In genomic region chr5:154779105-154779504, GRCh38 we compare ENCODE assay signal across 10 cellular contexts. TPM values are rescaled to one million over a fixed set of nuclear protein-coding genes. Genes with fewer than 3 reads are reported as not detected.
DNase-seq lines count a peak whose midpoint lies in the region; ATAC-seq, FAIRE-seq and TF ChIP-seq lines count a peak whose summit lies in the region.
"Had no signal": no experiment of that assay in that cellular context is flagged by ENCODE, and none has a peak within 500 bp of the region (broad histone marks: within the 10 kb centered on the region; RNA-seq: fewer than 3 reads in every experiment).

No MANE protein-coding gene starts in this region.

- H3K9me1 ChIP-seq in K562 (ENCODE audit: control insufficient read depth, insufficient read depth, low read length) = peaks cover 6% of the 10 kb centered on the region

- POLR2A ChIA-PET in K562 (lab: Yijun Ruan, JAX) = interaction anchor here (1.1 to 3.3 kb wide), 3 partner anchors 10 to 21 kb away, joined by 4 to 10 read pairs (median 9); no protein-coding TSS in a partner anchor

- H3K18ac ChIP-seq in mesenchymal stem cell (ENCODE audit: low read depth in 1 of 2, low read length in 2 of 2) = no peak overlapping the region

- no TSS peak for BruUV-seq in K562 (replicated peaks; lab: Mats Ljungman, UMichigan)

- no peak overlapping the region for H4K8ac ChIP-seq in mesenchymal stem cell (ENCODE audit: low read length)

- TF ChIP-seq EP300 in K562 (IDR thresholded peaks at IDR 0.05; ENCODE audit: low read length) = no peak

- no peak overlapping the region for H2BK12ac ChIP-seq in mesenchymal stem cell (ENCODE audit: low read length in 2 of 2)

- H3K9me3 ChIP-seq in BLaER1 treated with 17β-estradiol and CSF1 and Interleukin-3, amounts not matched to agents 10 nM and 100 nM (replicated peaks in 1 of 11) = no peaks in the 10 kb centered on the region
- no peaks in the 10 kb centered on the region for H3K9me3 ChIP-seq in K562 (replicated peaks; ENCODE audit: control insufficient read depth, insufficient read depth, low read depth, low read length)
- no peaks in the 10 kb centered on the region for H3K9me3 ChIP-seq in mesenchymal stem cell (ENCODE audit: control insufficient read depth, low read length)

- intact Hi-C loops in K562 (cut with micrococcal nuclease) = no loop called here

- in situ Hi-C loops in K562 (cut with MboI) = no loop called here

- ATAC-seq in K562 (no peak), HG02678 (IDR thresholded peaks at IDR 0.05; ENCODE audit: unreplicated experiment) (no peak)

- peaks cover 99% of the 10 kb centered on the region for H3K79me2 ChIP-seq in K562 (ENCODE audit: control insufficient read depth, insufficient read depth, low read length)

- no peak for TF ChIP-seq POLR2A in K562 (conservative IDR thresholded peaks at IDR 0.05)

- no peak for TF ChIP-seq CTCF in K562 (IDR thresholded peaks at IDR 0.05 in 2 of 3, conservative IDR thresholded peaks at IDR 0.05 in 1 of 3; ENCODE audit: insufficient read depth in 2 of 3, low read depth in 1 of 3, low read length in 3 of 3)

- CTCF ChIA-PET in K562 (lab: Yijun Ruan, JAX; ENCODE audit: low intra/inter-chr PET ratio) = no interaction called here

- TF ChIP-seq RAD21 in K562 (CRISPR knock-in tag; conservative IDR thresholded peaks at IDR 0.05 in 1 of 2, IDR thresholded peaks at IDR 0.05 in 1 of 2) = no peak

- no peak overlapping the region for H3K23ac ChIP-seq in mesenchymal stem cell (ENCODE audit: low read length in 2 of 2)

- H3K4me3 ChIP-seq in BLaER1 treated with 17β-estradiol and CSF1 and Interleukin-3, amounts not matched to agents 10 nM and 100 nM = no peak overlapping the region
- H3K4me3 ChIP-seq in K562 (no peak overlapping the region), mesenchymal stem cell (ENCODE audit: insufficient read depth in 1 of 2, low read depth in 1 of 2, low read length in 2 of 2) (no peak overlapping the region)

- no peak overlapping the region for H3K27ac ChIP-seq in BLaER1 treated with 17β-estradiol and CSF1 and Interleukin-3, amounts not matched to agents 10 nM and 100 nM
- no peak overlapping the region for H3K27ac ChIP-seq in K562 (ENCODE audit: extremely low read depth, low read depth, low read length)
- H3K27ac ChIP-seq in mesenchymal stem cell (ENCODE audit: low read length, poor library complexity, severe bottlenecking) = no peak overlapping the region
- H3K27ac ChIP-seq: HL-60 had no signal

- no peak overlapping the region for H4K91ac ChIP-seq in mesenchymal stem cell (ENCODE audit: low read length)

- H3K14ac ChIP-seq in mesenchymal stem cell (ENCODE audit: low read length in 2 of 2) = no peak overlapping the region

- DNase-seq in HuH-7 (ENCODE audit: low spot score) (peak; percentile 42), K562 (ENCODE audit: extremely low read depth in 1 of 4, low spot score in 3 of 4) (no peak), mesenchymal stem cell (peak; percentile 81), NCI-H1694 (lab: John Stamatoyannopoulos, UW) (no peak), NCI-H524 treated with DMSO at 0.1 percent for 48 hours (lab: John Stamatoyannopoulos, UW) (no peak), NCI-H1930 (lab: John Stamatoyannopoulos, UW) (no peak)
- DNase-seq: activated naive CD4-positive, alpha-beta T cell treated with anti-CD3 and anti-CD28 coated beads, Interleukin-2, amount 50 U/mL, for 16 hours had no signal

- no peaks in the 10 kb centered on the region for H3K27me3 ChIP-seq in BLaER1 treated with 17β-estradiol and CSF1 and Interleukin-3, amounts not matched to agents 10 nM and 100 nM
- H3K27me3 ChIP-seq in K562 (ENCODE audit: control insufficient read depth in 2 of 2, insufficient read depth in 2 of 2, low read length in 2 of 2) (no peaks in the 10 kb centered on the region), mesenchymal stem cell (ENCODE audit: control insufficient read depth in 1 of 2, insufficient read depth in 1 of 2, low read length in 2 of 2) (no peaks in the 10 kb centered on the region)

- no peak overlapping the region for H2AFZ ChIP-seq in K562 (ENCODE audit: low read depth, low read length)
- no peak overlapping the region for H2AFZ ChIP-seq in mesenchymal stem cell (ENCODE audit: low read depth, low read length)

- H3K9ac ChIP-seq in BLaER1 treated with 17β-estradiol and CSF1 and Interleukin-3, amounts not matched to agents 10 nM and 100 nM = no peak overlapping the region
- no peak overlapping the region for H3K9ac ChIP-seq in K562 (ENCODE audit: insufficient read depth in 1 of 2, low read depth in 2 of 2, low read length in 2 of 2)
- no peak overlapping the region for H3K9ac ChIP-seq in mesenchymal stem cell (ENCODE audit: low read length)

- H3K79me1 ChIP-seq in mesenchymal stem cell (replicated peaks; ENCODE audit: low read length, poor library complexity, severe bottlenecking) = peaks cover 7% of the 10 kb centered on the region

- H3K36me3 ChIP-seq in BLaER1 treated with 17β-estradiol and CSF1 and Interleukin-3, amounts not matched to agents 10 nM and 100 nM = peaks cover 3 to 69% (median 46%) of the 10 kb centered on the region in 11 experiments; a peak in 20 of 22 replicates
- H3K36me3 ChIP-seq in K562 (ENCODE audit: control insufficient read depth, insufficient read depth, low read length) (peaks cover 58% of the 10 kb centered on the region; the same call in 2 of the 3 replicates), mesenchymal stem cell (ENCODE audit: control insufficient read depth in 1 of 2, insufficient read depth in 2 of 2, low read depth in 1 of 2, low read length in 2 of 2) (peaks cover 0 to 4% of the 10 kb centered on the region in 2 experiments)

- peaks cover 73 to 98% (median 85%) of the 10 kb centered on the region in 10 experiments for H3K4me1 ChIP-seq in BLaER1 treated with 17β-estradiol and CSF1 and Interleukin-3, amounts not matched to agents 10 nM and 100 nM
- H3K4me1 ChIP-seq in K562 (replicated peaks in 1 of 2; ENCODE audit: control insufficient read depth in 2 of 2, insufficient read depth in 2 of 2, low read length in 2 of 2) = peaks cover 35 to 55% of the 10 kb centered on the region in 2 experiments
- H3K4me1 ChIP-seq in mesenchymal stem cell (ENCODE audit: control insufficient read depth, insufficient read depth, low read depth, low read length) = peaks cover 28% of the 10 kb centered on the region

- no peak for FAIRE-seq in K562 (lab: Jason Lieb, UNC)

- no peak overlapping the region for H2AK5ac ChIP-seq in mesenchymal stem cell (ENCODE audit: low read length, severe bottlenecking)

- no peak overlapping the region for H2BK5ac ChIP-seq in mesenchymal stem cell (ENCODE audit: low read depth, low read length, poor library complexity, severe bottlenecking)

- H2BK120ac ChIP-seq in mesenchymal stem cell (ENCODE audit: low read depth, low read length) = no peak overlapping the region

- H4K20me1 ChIP-seq in BLaER1 treated with 17β-estradiol and CSF1 and Interleukin-3, amounts not matched to agents 10 nM and 100 nM = peaks cover 100% of the 10 kb centered on the region in 11 experiments
- peaks cover 65% of the 10 kb centered on the region for H4K20me1 ChIP-seq in K562 (replicated peaks; ENCODE audit: control insufficient read depth, insufficient read depth, low read length)

- H2BK15ac ChIP-seq in mesenchymal stem cell (ENCODE audit: low read depth, poor library complexity, severe bottlenecking) = no peak overlapping the region

- WGBS in K562 (ENCODE audit: insufficient coverage, low coverage, missing lambda C conversion rate) = 92% methylated on average over 4 of the region's 4 CpGs
- WGBS in mesenchymal stem cell = 48% methylated on average over 1 of the region's 4 CpGs

- no peak overlapping the region for H3K4ac ChIP-seq in mesenchymal stem cell (ENCODE audit: low read depth in 1 of 2, low read length in 2 of 2)

- H3K4me2 ChIP-seq in BLaER1 treated with 17β-estradiol and CSF1 and Interleukin-3, amounts not matched to agents 10 nM and 100 nM = peak overlapping the region; percentile 45 to 79 (median 64); a peak in 21 of 22 replicates
- H3K4me2 ChIP-seq in K562 (ENCODE audit: insufficient read depth, low read length) = no peak overlapping the region
- H3K4me2 ChIP-seq in mesenchymal stem cell (ENCODE audit: low read length, poor library complexity, severe bottlenecking) = no peak overlapping the region

TF ChIP-seq in K562, 482 proteins besides CTCF, POLR2A, EP300 and RAD21 (continues in another document):
- no peak for TF ChIP-seq ZFP1 (CRISPR knock-in tag; IDR thresholded peaks at IDR 0.05)
- TF ChIP-seq BCL6 (CRISPR knock-in tag; IDR thresholded peaks at IDR 0.05) = no peak
- no peak for TF ChIP-seq SIN3A (IDR thresholded peaks at IDR 0.05; ENCODE audit: borderline replicate concordance in 2 of 2, control insufficient read depth in 1 of 2, low read depth in 2 of 2, low read length in 2 of 2)
- no peak for TF ChIP-seq ATF3 (IDR thresholded peaks at IDR 0.05)
- no peak for TF ChIP-seq ATF3 (CRISPR knock-in tag; conservative IDR thresholded peaks at IDR 0.05)
- no peak for TF ChIP-seq EWSR1 (IDR thresholded peaks at IDR 0.05; ENCODE audit: borderline replicate concordance, low read depth, partially characterized antibody)

RNA-seq across cellular contexts. Expression of gene LARP1, which starts 23.9 kb away (rescaled TPM):
- 329 and 371 TPM in 2 replicates for total RNA-seq in K562 (2011; cell fraction: chromatin; rRNA removed; ENCODE audit: low replicate concordance)
- total RNA-seq in K562 (2011; cell fraction: nucleolus; rRNA removed) = 172 and 190 TPM in 2 replicates
- 207 and 246 TPM in 2 replicates for total RNA-seq in K562 (2011; cell fraction: nucleoplasm; rRNA removed)
- total RNA-seq in K562 (2014; rRNA removed) (80.4 and 108 TPM in 2 replicates), K562 (2014; rRNA removed; fragmentation: Illumina TruSeq; extraction: Trizol) (103 and 123 TPM in 2 replicates), K562 (2015; rRNA removed; fragmentation: Illumina TruSeq; extraction: Trizol) (92.0 and 99.1 TPM in 2 replicates), K562 (2021) (267 and 300 TPM in 2 replicates)
- polyA plus RNA-seq in K562 (2011; rRNA removed) (74.2 and 82.6 TPM in 2 replicates), K562 (2014; fragmentation: Illumina TruSeq; extraction: Trizol) (184 and 201 TPM in 2 replicates), K562 (2014; fragmentation: Nextera tagmentation; extraction: Ambion mirVana) (10 to 100 TPM; 22.6 to 54.7 TPM), K562 (2014; rRNA removed) (113 and 114 TPM in 2 replicates)
- 50.4 and 50.8 TPM in 2 replicates for polyA plus RNA-seq in K562 (2011; cell fraction: cytosol; rRNA removed)
- polyA plus RNA-seq in K562 (2011; cell fraction: nucleus; rRNA removed) = 249 and 279 TPM in 2 replicates
- polyA plus RNA-seq in K562 (2012) = 72.9 and 116 TPM in 2 replicates
- 95.4 and 99.1 TPM in 2 replicates for polyA minus RNA-seq in K562 (2011; rRNA and poly(A)+ RNA removed)
- 92.4 and 104 TPM in 2 replicates for polyA minus RNA-seq in K562 (2011; cell fraction: cytosol; rRNA and poly(A)+ RNA removed)
- 77.0 and 118 TPM in 2 replicates for polyA minus RNA-seq in K562 (2011; cell fraction: nucleus; rRNA and poly(A)+ RNA removed)
- 133 TPM for polyA plus RNA-seq in mesenchymal stem cell (2013, experiment 1 of 2)
- 124 TPM for polyA plus RNA-seq in mesenchymal stem cell (2013, experiment 2 of 2)

Comparison
In these comparisons a context has a peak if more than half of its experiments do, and no peak if none do; other contexts are left out.
1. H3K4me2 ChIP-seq: peak in BLaER1 treated with 17β-estradiol and CSF1 and Interleukin-3, amounts not matched to agents 10 nM and 100 nM (11 of 11); none in K562 (single experiment) and mesenchymal stem cell (single experiment).
2. DNase-seq: peak in HuH-7 (single experiment) and mesenchymal stem cell (single experiment); none in K562 (0 of 4), NCI-H1694 (single experiment), NCI-H524 treated with DMSO at 0.1 percent for 48 hours (single experiment) and NCI-H1930 (0 of 2).